ENCODE assay signal across 11 cellular contexts in genomic region chr10:27344568-27345454, GRCh38.
DNase-seq lines count a peak whose midpoint lies in the region; ATAC-seq and TF ChIP-seq lines count a peak whose summit lies in the region.
"Had no signal": no experiment of that assay in that cellular context is flagged by ENCODE, and none has a peak within 500 bp of the region (broad histone marks: within the 10 kb centered on the region; RNA-seq: fewer than 3 reads in every experiment).

No MANE protein-coding gene starts in this region.

- ATAC-seq in GM18499 (IDR thresholded peaks at IDR 0.05; ENCODE audit: insufficient read depth, unreplicated experiment) (peak; percentile 30), GM19324 (IDR thresholded peaks at IDR 0.05; ENCODE audit: low FRiP score, unreplicated experiment) (peak; percentile 48), HG02852 (IDR thresholded peaks at IDR 0.05; ENCODE audit: unreplicated experiment) (peak; percentile 71), left cardiac atrium (no peak)
- ATAC-seq: CD8-positive, alpha-beta T cell had no signal

- H3K4me3 ChIP-seq in SU-DHL-6 (ENCODE audit: insufficient read depth, low read length, poor library complexity, severe bottlenecking) (no peak overlapping the region), brain microvascular endothelial cell (ENCODE audit: low read depth, low read length) (no peak overlapping the region)

- intact Hi-C loops in left cardiac atrium (cut with DNase I) = no loop called here

- H3K79me2 ChIP-seq in SU-DHL-6 (ENCODE audit: insufficient read depth, low read length) = no peaks in the 10 kb centered on the region

- no peaks in the 10 kb centered on the region for H3K9me2 ChIP-seq in SU-DHL-6 (replicated peaks; ENCODE audit: insufficient read depth, low read length)

- H3K9me3 ChIP-seq in SU-DHL-6 (ENCODE audit: insufficient read depth, low read length) = no peaks in the 10 kb centered on the region

- no peaks in the 10 kb centered on the region for H3K36me3 ChIP-seq in SU-DHL-6 (ENCODE audit: low read length)
- no peaks in the 10 kb centered on the region for H3K36me3 ChIP-seq in brain microvascular endothelial cell (replicated peaks)

- in situ Hi-C loops in brain microvascular endothelial cell (cut with HindIII; ENCODE audit: low pct_ligation_motif_present, low sequenced_read_pairs) = no loop called here

- no peak overlapping the region for H3K4me2 ChIP-seq in SU-DHL-6 (ENCODE audit: low read depth, low read length, poor library complexity, severe bottlenecking)

- no peaks in the 10 kb centered on the region for H3F3A ChIP-seq in SU-DHL-6 (ENCODE audit: insufficient read depth)

- H2AFZ ChIP-seq in SU-DHL-6 (ENCODE audit: low read depth, low read length, severe bottlenecking) = peak overlapping the region; percentile 69

- no peak overlapping the region for H3K27ac ChIP-seq in SU-DHL-6 (ENCODE audit: low read depth, low read length)
- H3K27ac ChIP-seq in brain microvascular endothelial cell = no peak overlapping the region

- H3K27me3 ChIP-seq in SU-DHL-6 (ENCODE audit: low read length) (no peaks in the 10 kb centered on the region), brain microvascular endothelial cell (replicated peaks) (no peaks in the 10 kb centered on the region)

- TF ChIP-seq CTCF in SU-DHL-6 (IDR thresholded peaks at IDR 0.05; ENCODE audit: insufficient read depth, low read length, poor library complexity, severe bottlenecking) (no peak), brain microvascular endothelial cell (IDR thresholded peaks at IDR 0.05; ENCODE audit: low read depth, low read length, missing control alignments) (no peak)

- H4K20me1 ChIP-seq in SU-DHL-6 (ENCODE audit: low read depth, low read length) = no peaks in the 10 kb centered on the region

- no peak overlapping the region for H3K9ac ChIP-seq in SU-DHL-6 (ENCODE audit: low read length)

- DNase-seq in left cardiac atrium (no peak), Kasumi-1 (lab: John Stamatoyannopoulos, UW) (no peak), T-helper 2 cell (no peak), brain microvascular endothelial cell (no peak)
- DNase-seq: activated B cell treated with CpG ODN at 0.5 μM for 24 hours; CD8-positive, alpha-beta T cell; NCI-H187 had no signal

Comparison
In these comparisons a context has a peak if more than half of its experiments do, and no peak if none do; other contexts are left out.
1. ATAC-seq: peak in GM18499 (single experiment), GM19324 (single experiment) and HG02852 (single experiment); none in left cardiac atrium (0 of 2).